In the genomic region with DNA sequence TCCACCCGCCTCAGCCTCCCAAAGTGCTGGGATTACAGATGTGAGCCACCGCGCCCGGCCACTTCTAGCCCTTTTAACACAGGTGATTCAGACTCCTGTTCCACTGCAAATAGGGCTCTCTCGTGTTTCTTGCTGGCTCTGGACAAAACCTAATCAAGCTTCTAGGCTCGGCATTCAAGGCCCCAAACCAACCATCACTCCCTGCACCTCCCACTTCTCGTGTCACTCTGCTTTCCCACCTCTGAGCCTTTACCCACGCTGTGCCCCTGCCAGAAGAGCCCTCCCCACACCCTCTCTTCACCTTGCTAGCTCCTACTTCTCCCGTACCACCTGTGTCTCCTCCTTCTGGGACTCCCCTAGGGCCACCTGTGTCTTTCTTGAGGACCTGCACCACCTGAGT, we compare ENCODE assay signal across 17 cellular contexts.
"Had no signal": no experiment of that assay in that cellular context is flagged by ENCODE, and none has a peak within 500 bp of the region (broad histone marks: within the 10 kb centered on the region; RNA-seq: fewer than 3 reads in every experiment).

No MANE protein-coding gene starts in this region.

- ATAC-seq: activated CD8-positive, alpha-beta memory T cell treated with anti-CD3 and anti-CD28 coated beads, Interleukin-2, amount 10 ng/mL, durations not matched to agents 7 days and 5 days; gastrocnemius medialis; naive thymus-derived CD4-positive, alpha-beta T cell; SK-N-SH treated with all-trans-retinoic acid at 6 μM for 48 hours; T-cell had no signal

- H3K4me3 ChIP-seq: colonic mucosa, gastrocnemius medialis had no signal

- H3K27ac Mint-ChIP-seq: activated CD4-positive, alpha-beta memory T cell treated with anti-CD3 and anti-CD28 coated beads, Interleukin-2, amount 10 ng/mL, durations not matched to agents 7 days and 5 days; activated CD8-positive, alpha-beta memory T cell treated with anti-CD3 and anti-CD28 coated beads, Interleukin-2, amount 10 ng/mL, durations not matched to agents 7 days and 5 days; T-cell; type B pancreatic cell had no signal

- H3K27ac ChIP-seq: brain microvascular endothelial cell, colonic mucosa, parathyroid adenoma had no signal

- H3K9me3 ChIP-seq: colonic mucosa, gastrocnemius medialis had no signal

- H3K27me3 Mint-ChIP-seq: activated CD8-positive, alpha-beta memory T cell treated with anti-CD3 and anti-CD28 coated beads, Interleukin-2, amount 10 ng/mL, durations not matched to agents 7 days and 5 days; type B pancreatic cell had no signal

- H2AFZ ChIP-seq: parathyroid adenoma had no signal

- H3K4me1 ChIP-seq: parathyroid adenoma had no signal

- H3K79me2 ChIP-seq: parathyroid adenoma had no signal

- H3K9me3 Mint-ChIP-seq: activated B cell treated with CpG ODN at 0.5 μM for 24 hours; activated CD4-positive, alpha-beta memory T cell treated with anti-CD3 and anti-CD28 coated beads, Interleukin-2, amount 10 ng/mL, durations not matched to agents 7 days and 5 days; T-cell; type B pancreatic cell had no signal

- H3K4me3 Mint-ChIP-seq: activated B cell treated with CpG ODN at 0.5 μM for 24 hours; activated CD4-positive, alpha-beta memory T cell treated with anti-CD3 and anti-CD28 coated beads, Interleukin-2, amount 10 ng/mL, durations not matched to agents 7 days and 5 days; activated CD8-positive, alpha-beta memory T cell treated with anti-CD3 and anti-CD28 coated beads, Interleukin-2, amount 10 ng/mL, durations not matched to agents 7 days and 5 days; naive thymus-derived CD4-positive, alpha-beta T cell; T-cell; type B pancreatic cell had no signal

- DNase-seq: activated B cell treated with CpG ODN at 0.5 μM for 24 hours; activated CD4-positive, alpha-beta memory T cell treated with anti-CD3 and anti-CD28 coated beads, Interleukin-2, amount 10 ng/mL, durations not matched to agents 7 days and 5 days; activated CD4-positive, alpha-beta T cell treated with anti-CD3 and anti-CD28 coated beads for 48 hours; activated CD8-positive, alpha-beta memory T cell treated with anti-CD3 and anti-CD28 coated beads, Interleukin-2, amount 10 ng/mL, durations not matched to agents 7 days and 5 days; activated naive CD4-positive, alpha-beta T cell; anterior cingulate cortex; brain microvascular endothelial cell; central memory CD4-positive, alpha-beta T cell; colonic mucosa; gastrocnemius medialis; mesendoderm; naive thymus-derived CD4-positive, alpha-beta T cell; stimulated activated naive CD4-positive, alpha-beta T cell treated with Interleukin-2 at 50 U/mL for 16 hours; T-cell had no signal

- H3K36me3 Mint-ChIP-seq: activated CD8-positive, alpha-beta memory T cell treated with anti-CD3 and anti-CD28 coated beads, Interleukin-2, amount 10 ng/mL, durations not matched to agents 7 days and 5 days; naive thymus-derived CD4-positive, alpha-beta T cell; T-cell had no signal

- H3K27me3 ChIP-seq: brain microvascular endothelial cell, colonic mucosa, gastrocnemius medialis had no signal

- H3K36me3 ChIP-seq: colonic mucosa had no signal
